Comparison of ENCODE assay signal across 1 cellular context in genomic region chr2:932320-933221, GRCh38.
TF ChIP-seq lines count a peak whose summit lies in the region.

No MANE protein-coding gene starts in this region.

TF ChIP-seq in H1, 55 proteins besides CTCF, POLR2A, EP300 and RAD21:
- no peak for TF ChIP-seq KDM1A (IDR thresholded peaks at IDR 0.05; ENCODE audit: borderline replicate concordance, low read length)
- no peak for TF ChIP-seq MAX (IDR thresholded peaks at IDR 0.05)
- TF ChIP-seq TCF12 (IDR thresholded peaks at IDR 0.05; ENCODE audit: low read depth, low read length), result no peak
- no peak for TF ChIP-seq CHD2 (IDR thresholded peaks at IDR 0.05; ENCODE audit: low read length)
- TF ChIP-seq SAP30 (IDR thresholded peaks at IDR 0.05; ENCODE audit: insufficient read depth, insufficient replicate concordance, low read length), result no peak
- no peak for TF ChIP-seq SUZ12 (IDR thresholded peaks at IDR 0.05; ENCODE audit: low read length)
- TF ChIP-seq KDM5A (IDR thresholded peaks at IDR 0.05; ENCODE audit: low read length), result no peak
- TF ChIP-seq CEBPB (IDR thresholded peaks at IDR 0.05; ENCODE audit: low read depth, low read length), result no peak
- no peak for TF ChIP-seq JUND (IDR thresholded peaks at IDR 0.05; ENCODE audit: low read length)
- TF ChIP-seq HDAC6 (IDR thresholded peaks at IDR 0.05; ENCODE audit: low read depth, low read length), result no peak
- TF ChIP-seq GTF2F1 (IDR thresholded peaks at IDR 0.05; ENCODE audit: borderline replicate concordance, low read depth, low read length), result no peak
TF ChIP-seq in H1: peak in this region for 0.
